ENCODE assay signal across 13 cellular contexts in the genomic region with DNA sequence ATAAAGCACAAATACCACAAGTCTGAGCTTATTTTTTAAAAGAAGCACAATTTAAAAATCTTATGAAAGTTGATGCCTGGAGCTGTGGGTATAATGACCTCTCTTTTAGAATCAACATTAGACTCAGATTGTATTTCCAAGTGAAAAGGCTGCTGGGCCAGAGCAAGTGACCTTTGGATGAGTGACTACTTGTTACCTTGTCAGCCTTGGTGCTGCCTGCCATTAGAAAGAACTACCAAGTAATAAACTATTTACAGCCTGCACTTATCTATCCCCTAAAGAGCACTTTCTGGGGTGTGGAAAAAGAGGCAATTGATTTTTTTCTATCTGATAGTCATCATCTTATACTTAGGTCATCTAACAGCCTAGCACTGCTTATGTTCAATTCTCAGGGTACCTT.
DNase-seq lines count a peak whose midpoint lies in the region; ATAC-seq and TF ChIP-seq lines count a peak whose summit lies in the region.
"Had no signal": no experiment of that assay in that cellular context is flagged by ENCODE, and none has a peak within 500 bp of the region (broad histone marks: within the 10 kb centered on the region; RNA-seq: fewer than 3 reads in every experiment).

No MANE protein-coding gene starts in this region.

- H3K4me2 ChIP-seq in hepatocyte: no peak overlapping the region

- H4K20me1 ChIP-seq in hepatocyte (ENCODE audit: insufficient read depth, poor library complexity, severe bottlenecking): no peaks in the 10 kb centered on the region

- H3K27ac ChIP-seq in hepatocyte: peak overlapping the region; percentile 68
- H3K27ac ChIP-seq: C4-2B had no signal

- H2AFZ ChIP-seq in hepatocyte: no peak overlapping the region

- H3K27ac Mint-ChIP-seq in nephron progenitor cell: peak overlapping the region; percentile 91
- H3K27ac Mint-ChIP-seq: B cell; CD4-positive, alpha-beta memory T cell; IgD-negative memory B cell had no signal

- no peaks in the 10 kb centered on the region for H3K79me2 ChIP-seq in hepatocyte

- H3K4me1 Mint-ChIP-seq in nephron progenitor cell: peaks cover 48% of the 10 kb centered on the region
- H3K4me1 Mint-ChIP-seq: CD4-positive, alpha-beta memory T cell had no signal

- H3K36me3 Mint-ChIP-seq in nephron progenitor cell (ENCODE audit: low read depth): no peaks in the 10 kb centered on the region
- H3K36me3 Mint-ChIP-seq: CD4-positive, alpha-beta memory T cell; IgD-negative memory B cell had no signal

- no peaks in the 10 kb centered on the region for H3K27me3 Mint-ChIP-seq in nephron progenitor cell (ENCODE audit: low read depth, poor library complexity)

- POLR2A ChIA-PET in HEK293T (lab: Yijun Ruan, JAX): no interaction called here

- no peaks in the 10 kb centered on the region for H3K27me3 ChIP-seq in hepatocyte

- no peaks in the 10 kb centered on the region for H3K9me3 Mint-ChIP-seq in nephron progenitor cell
- H3K9me3 Mint-ChIP-seq: CD4-positive, alpha-beta memory T cell had no signal

- CTCF ChIA-PET in HEK293T (lab: Yijun Ruan, JAX): no interaction called here

- no peak for ATAC-seq in GM19351 (IDR thresholded peaks at IDR 0.05; ENCODE audit: unreplicated experiment)
- no peak for ATAC-seq in GM19023 (IDR thresholded peaks at IDR 0.05; ENCODE audit: unreplicated experiment)

- TF ChIP-seq CTCF in hepatocyte (IDR thresholded peaks at IDR 0.05; ENCODE audit: poor library complexity) (no peak), nephron progenitor cell (IDR thresholded peaks at IDR 0.05) (no peak)

- H3K9me2 ChIP-seq in hepatocyte (replicated peaks; ENCODE audit: insufficient read depth): no peaks in the 10 kb centered on the region

- peak; percentile 16 for DNase-seq in HEK293T (ENCODE audit: extremely low spot score)
- peak; percentile 49 for DNase-seq in hepatocyte (ENCODE audit: low spot score)
- no peak for DNase-seq in nephron progenitor cell
- DNase-seq in NCI-H2107 (lab: John Stamatoyannopoulos, UW): no peak
- DNase-seq in NCI-H1417 treated with DMSO at 0.1 percent for 48 hours (lab: John Stamatoyannopoulos, UW): no peak
- DNase-seq: CD4-positive, alpha-beta memory T cell; DMS79; HCEC 1CT had no signal

- H3K9me3 ChIP-seq in hepatocyte (ENCODE audit: low read depth): no peaks in the 10 kb centered on the region

- no peak overlapping the region for H3K4me3 Mint-ChIP-seq in nephron progenitor cell
- H3K4me3 Mint-ChIP-seq: B cell; CD4-positive, alpha-beta memory T cell; IgD-negative memory B cell had no signal

- H3K4me3 ChIP-seq in hepatocyte: no peak overlapping the region

- H3K4me1 ChIP-seq in hepatocyte (ENCODE audit: insufficient read depth): peaks cover 10% of the 10 kb centered on the region

- no peaks in the 10 kb centered on the region for H3K36me3 ChIP-seq in hepatocyte (replicated peaks; ENCODE audit: insufficient read depth, low read depth)

TF ChIP-seq in HEK293T, 16 proteins besides CTCF, POLR2A, EP300 and RAD21:
- TF ChIP-seq HDGF (IDR thresholded peaks at IDR 0.05; ENCODE audit: borderline replicate concordance): no peak
- TF ChIP-seq, protein P1, sequence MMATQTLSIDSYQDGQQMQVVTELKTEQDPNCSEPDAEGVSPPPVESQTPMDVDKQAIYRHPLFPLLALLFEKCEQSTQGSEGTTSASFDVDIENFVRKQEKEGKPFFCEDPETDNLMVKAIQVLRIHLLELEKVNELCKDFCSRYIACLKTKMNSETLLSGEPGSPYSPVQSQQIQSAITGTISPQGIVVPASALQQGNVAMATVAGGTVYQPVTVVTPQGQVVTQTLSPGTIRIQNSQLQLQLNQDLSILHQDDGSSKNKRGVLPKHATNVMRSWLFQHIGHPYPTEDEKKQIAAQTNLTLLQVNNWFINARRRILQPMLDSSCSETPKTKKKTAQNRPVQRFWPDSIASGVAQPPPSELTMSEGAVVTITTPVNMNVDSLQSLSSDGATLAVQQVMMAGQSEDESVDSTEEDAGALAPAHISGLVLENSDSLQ (IDR thresholded peaks at IDR 0.05): peak; percentile 56
- TF ChIP-seq ELF4 (IDR thresholded peaks at IDR 0.05): no peak
- TF ChIP-seq FOXM1 (IDR thresholded peaks at IDR 0.05; ENCODE audit: borderline replicate concordance): no peak
- no peak for TF ChIP-seq ARNT (IDR thresholded peaks at IDR 0.05)
- TF ChIP-seq CTBP1 (IDR thresholded peaks at IDR 0.05; ENCODE audit: borderline replicate concordance): no peak
- no peak for TF ChIP-seq NFRKB (IDR thresholded peaks at IDR 0.05)
- TF ChIP-seq SUZ12 (IDR thresholded peaks at IDR 0.05): no peak
TF ChIP-seq in HEK293T: peak in this region for 1.

Comparison
In these comparisons a context has a peak if more than half of its experiments do, and no peak if none do; other contexts are left out.
1. DNase-seq: peak in HEK293T (single experiment) and hepatocyte (single experiment); none in nephron progenitor cell (single experiment), NCI-H2107 (single experiment) and NCI-H1417 treated with DMSO at 0.1 percent for 48 hours (single experiment).